ENCODE assay signal across 10 cellular contexts in genomic region chr11:1564535-1565172, GRCh38. TPM values are rescaled to one million over a fixed set of nuclear protein-coding genes. Genes with fewer than 3 reads are reported as not detected.
DNase-seq lines count a peak whose midpoint lies in the region; ATAC-seq, FAIRE-seq and TF ChIP-seq lines count a peak whose summit lies in the region.
"Had no signal": no experiment of that assay in that cellular context is flagged by ENCODE, and none has a peak within 500 bp of the region (broad histone marks: within the 10 kb centered on the region; RNA-seq: fewer than 3 reads in every experiment).

No MANE protein-coding gene starts in this region.

- no peaks in the 10 kb centered on the region for H3K9me3 Mint-ChIP-seq in natural killer cell
- H3K9me3 Mint-ChIP-seq in natural killer cell treated with Interleukin-12 subunit alpha and Interleukin-12 subunit beta and Interleukin-15 and Interleukin-18, amount 100 ng/mL, for 72 hours, result no peaks in the 10 kb centered on the region
- H3K9me3 Mint-ChIP-seq in astrocyte (ENCODE audit: unreplicated experiment), result no peaks in the 10 kb centered on the region
- H3K9me3 Mint-ChIP-seq in activated T-cell treated with anti-CD3 and anti-CD28 coated beads, Interleukin-2, amount 50 U/mL, for 24 hours, result no peaks in the 10 kb centered on the region

- peaks cover 96% of the 10 kb centered on the region for H4K20me1 ChIP-seq in astrocyte (ENCODE audit: insufficient read depth, low read length)

- H3K36me3 ChIP-seq in astrocyte (ENCODE audit: insufficient read depth, low read length) (no peaks in the 10 kb centered on the region), tibial artery (peaks cover 12 to 52% (median 37%) of the 10 kb centered on the region in 3 donors)

- no peak overlapping the region for H2AFZ ChIP-seq in astrocyte (ENCODE audit: low read depth, low read length)

- H3K4me3 ChIP-seq in astrocyte (ENCODE audit: insufficient read depth, low read depth, low read length) (no peak overlapping the region), tibial artery (no peak overlapping the region)
- H3K4me3 ChIP-seq: SK-N-MC had no signal

- H3K4me1 Mint-ChIP-seq in natural killer cell (peaks cover 10 to 27% of the 10 kb centered on the region in 2 donors), astrocyte (ENCODE audit: low read depth, unreplicated experiment) (peaks cover 8% of the 10 kb centered on the region)
- peaks cover 4 to 14% of the 10 kb centered on the region in 2 donors for H3K4me1 Mint-ChIP-seq in natural killer cell treated with Interleukin-12 subunit alpha and Interleukin-12 subunit beta and Interleukin-15 and Interleukin-18, amount 100 ng/mL, for 72 hours (ENCODE audit: low read depth in 2 of 2)
- H3K4me1 Mint-ChIP-seq in activated T-cell treated with anti-CD3 and anti-CD28 coated beads, Interleukin-2, amount 50 U/mL, for 24 hours (ENCODE audit: low read depth), result peaks cover 7% of the 10 kb centered on the region

- no peaks in the 10 kb centered on the region for H3K9me3 ChIP-seq in astrocyte (ENCODE audit: insufficient read depth, low read depth, low read length)
- H3K9me3 ChIP-seq in tibial artery, result no peaks in the 10 kb centered on the region

- peak overlapping the region; percentile 45 for H3K4me2 ChIP-seq in astrocyte (ENCODE audit: low read length)

- peak in 1 of 3 donors; percentile 27 for ATAC-seq in natural killer cell
- ATAC-seq in natural killer cell treated with Interleukin-12 subunit alpha and Interleukin-12 subunit beta and Interleukin-15 and Interleukin-18, amount 100 ng/mL, for 72 hours, result no peak
- no peak for ATAC-seq in GM18909 (IDR thresholded peaks at IDR 0.05; ENCODE audit: poor library complexity, unreplicated experiment)

- H3K4me1 ChIP-seq in astrocyte (ENCODE audit: insufficient read depth, low read length) (peaks cover 16% of the 10 kb centered on the region), tibial artery (peaks cover 5 to 58% (median 44%) of the 10 kb centered on the region in 4 donors)

- H3K4me3 Mint-ChIP-seq in natural killer cell (no peak overlapping the region), astrocyte (ENCODE audit: unreplicated experiment) (no peak overlapping the region)
- no peak overlapping the region for H3K4me3 Mint-ChIP-seq in natural killer cell treated with Interleukin-12 subunit alpha and Interleukin-12 subunit beta and Interleukin-15 and Interleukin-18, amount 100 ng/mL, for 72 hours
- H3K4me3 Mint-ChIP-seq in activated T-cell treated with anti-CD3 and anti-CD28 coated beads, Interleukin-2, amount 50 U/mL, for 24 hours, result no peak overlapping the region

- no peak for TF ChIP-seq CTCF in natural killer cell (IDR thresholded peaks at IDR 0.05)
- TF ChIP-seq CTCF in astrocyte (IDR thresholded peaks at IDR 0.05; ENCODE audit: insufficient read depth, low read depth, low read length), result no peak
- TF ChIP-seq CTCF in tibial artery (IDR thresholded peaks at IDR 0.05), result no peak

- peak overlapping the region; percentile 42 for H3K9ac ChIP-seq in astrocyte (ENCODE audit: low read length)

- H3K27me3 Mint-ChIP-seq in natural killer cell (ENCODE audit: low read depth in 2 of 2) (peaks cover 0 to 8% of the 10 kb centered on the region in 2 donors), astrocyte (ENCODE audit: low read depth, unreplicated experiment) (no peaks in the 10 kb centered on the region)
- no peaks in the 10 kb centered on the region for H3K27me3 Mint-ChIP-seq in natural killer cell treated with Interleukin-12 subunit alpha and Interleukin-12 subunit beta and Interleukin-15 and Interleukin-18, amount 100 ng/mL, for 72 hours
- no peaks in the 10 kb centered on the region for H3K27me3 Mint-ChIP-seq in activated T-cell treated with anti-CD3 and anti-CD28 coated beads, Interleukin-2, amount 50 U/mL, for 24 hours

- FAIRE-seq in astrocyte (lab: Jason Lieb, UNC), result peak; percentile 45

- H3K79me2 ChIP-seq in astrocyte (ENCODE audit: insufficient read depth, low read length), result peaks cover 53% of the 10 kb centered on the region

- DNase-seq in natural killer cell (peak; percentile 52), astrocyte (ENCODE audit: low read depth) (peak; percentile 83), iPS-NIHi11 (ENCODE audit: low spot score) (peak; percentile 91), tibial artery (peak; percentile 31 to 85)
- no peak for DNase-seq in natural killer cell treated with Interleukin-12 subunit alpha and Interleukin-12 subunit beta and Interleukin-15 and Interleukin-18, amount 100 ng/mL, for 72 hours (ENCODE audit: low spot score)
- DNase-seq in activated CD8-positive, alpha-beta memory T cell treated with anti-CD3 and anti-CD28 coated beads for 24 hours, result no peak
- DNase-seq in activated T-cell treated with anti-CD3 and anti-CD28 coated beads, Interleukin-2, amount 50 U/mL, for 24 hours, result no peak

- H3K27me3 ChIP-seq in astrocyte (ENCODE audit: insufficient read depth, low read length) (no peaks in the 10 kb centered on the region), tibial artery (no peaks in the 10 kb centered on the region)

- H3K27ac ChIP-seq in astrocyte (ENCODE audit: low read depth, low read length) (no peak overlapping the region), tibial artery (peak overlapping the region; percentile 17 to 59)
- H3K27ac ChIP-seq: SK-N-MC had no signal

- H3K36me3 Mint-ChIP-seq in natural killer cell (no peaks in the 10 kb centered on the region), astrocyte (ENCODE audit: low read depth, unreplicated experiment) (peaks cover 5% of the 10 kb centered on the region)
- H3K36me3 Mint-ChIP-seq in natural killer cell treated with Interleukin-12 subunit alpha and Interleukin-12 subunit beta and Interleukin-15 and Interleukin-18, amount 100 ng/mL, for 72 hours, result no peaks in the 10 kb centered on the region
- peaks cover 6% of the 10 kb centered on the region for H3K36me3 Mint-ChIP-seq in activated T-cell treated with anti-CD3 and anti-CD28 coated beads, Interleukin-2, amount 50 U/mL, for 24 hours (ENCODE audit: low read depth)

- intact Hi-C loops in natural killer cell (cut with micrococcal nuclease), result no loop called here
- intact Hi-C loops in tibial artery (cut with DNase I; ENCODE audit: low total_unique reads), result loop anchor here (10.0 kb wide), 1 partner anchor 190 kb away; the partner anchor contains the start of gene IFITM10

- H3K27ac Mint-ChIP-seq in natural killer cell (no peak overlapping the region), astrocyte (ENCODE audit: unreplicated experiment) (peak overlapping the region; percentile 53)
- H3K27ac Mint-ChIP-seq in natural killer cell treated with Interleukin-12 subunit alpha and Interleukin-12 subunit beta and Interleukin-15 and Interleukin-18, amount 100 ng/mL, for 72 hours, result no peak overlapping the region
- no peak overlapping the region for H3K27ac Mint-ChIP-seq in activated T-cell treated with anti-CD3 and anti-CD28 coated beads, Interleukin-2, amount 50 U/mL, for 24 hours

RNA-seq across cellular contexts. Expression of gene DUSP8, which starts 7.4 kb away (rescaled TPM):
- total RNA-seq in natural killer cell, result 10 to 100 TPM; 24.1 to 47.3 (median 38.4) TPM
- total RNA-seq in natural killer cell treated with Interleukin-12 subunit alpha and Interleukin-12 subunit beta and Interleukin-15 and Interleukin-18, amount 100 ng/mL, for 72 hours, result 1 to 10 TPM; 4.2 to 5.4 TPM
- total RNA-seq in astrocyte, result 13.8 and 14.8 TPM in 2 replicates

RNA-seq across cellular contexts. Expression of gene KRTAP5-1, which starts 20.4 kb away (rescaled TPM):
- total RNA-seq in natural killer cell (not detected), astrocyte (not detected in 2 replicates)
- not detected for total RNA-seq in natural killer cell treated with Interleukin-12 subunit alpha and Interleukin-12 subunit beta and Interleukin-15 and Interleukin-18, amount 100 ng/mL, for 72 hours
- total RNA-seq: mononuclear cell had no signal

RNA-seq across cellular contexts. Expression of gene KRTAP5-2, which starts 33.4 kb away (rescaled TPM):
- total RNA-seq in natural killer cell, result not detected
- total RNA-seq in natural killer cell treated with Interleukin-12 subunit alpha and Interleukin-12 subunit beta and Interleukin-15 and Interleukin-18, amount 100 ng/mL, for 72 hours, result not detected
- not detected in 2 replicates for total RNA-seq in astrocyte
- total RNA-seq: mononuclear cell had no signal

RNA-seq across cellular contexts. Expression of gene KRTAP5-3, which starts 43.6 kb away (rescaled TPM):
- total RNA-seq in natural killer cell (not detected), astrocyte (not detected in 2 replicates)
- total RNA-seq in natural killer cell treated with Interleukin-12 subunit alpha and Interleukin-12 subunit beta and Interleukin-15 and Interleukin-18, amount 100 ng/mL, for 72 hours, result not detected
- total RNA-seq: mononuclear cell had no signal

RNA-seq across cellular contexts. Expression of gene KRTAP5-4, which starts 57.3 kb away (rescaled TPM):
- not detected for total RNA-seq in natural killer cell
- total RNA-seq in natural killer cell treated with Interleukin-12 subunit alpha and Interleukin-12 subunit beta and Interleukin-15 and Interleukin-18, amount 100 ng/mL, for 72 hours, result not detected
- not detected in 2 replicates for total RNA-seq in astrocyte
- total RNA-seq: mononuclear cell had no signal

Comparison
In these comparisons a context has a peak if more than half of its experiments do, and no peak if none do; other contexts are left out.
1. DNase-seq: peak in natural killer cell (single experiment), astrocyte (single experiment), iPS-NIHi11 (single experiment) and tibial artery (2 of 2); none in natural killer cell treated with Interleukin-12 subunit alpha and Interleukin-12 subunit beta and Interleukin-15 and Interleukin-18, amount 100 ng/mL, for 72 hours (single experiment), activated CD8-positive, alpha-beta memory T cell treated with anti-CD3 and anti-CD28 coated beads for 24 hours (single experiment) and activated T-cell treated with anti-CD3 and anti-CD28 coated beads, Interleukin-2, amount 50 U/mL, for 24 hours (single experiment).